In the genomic region with DNA sequence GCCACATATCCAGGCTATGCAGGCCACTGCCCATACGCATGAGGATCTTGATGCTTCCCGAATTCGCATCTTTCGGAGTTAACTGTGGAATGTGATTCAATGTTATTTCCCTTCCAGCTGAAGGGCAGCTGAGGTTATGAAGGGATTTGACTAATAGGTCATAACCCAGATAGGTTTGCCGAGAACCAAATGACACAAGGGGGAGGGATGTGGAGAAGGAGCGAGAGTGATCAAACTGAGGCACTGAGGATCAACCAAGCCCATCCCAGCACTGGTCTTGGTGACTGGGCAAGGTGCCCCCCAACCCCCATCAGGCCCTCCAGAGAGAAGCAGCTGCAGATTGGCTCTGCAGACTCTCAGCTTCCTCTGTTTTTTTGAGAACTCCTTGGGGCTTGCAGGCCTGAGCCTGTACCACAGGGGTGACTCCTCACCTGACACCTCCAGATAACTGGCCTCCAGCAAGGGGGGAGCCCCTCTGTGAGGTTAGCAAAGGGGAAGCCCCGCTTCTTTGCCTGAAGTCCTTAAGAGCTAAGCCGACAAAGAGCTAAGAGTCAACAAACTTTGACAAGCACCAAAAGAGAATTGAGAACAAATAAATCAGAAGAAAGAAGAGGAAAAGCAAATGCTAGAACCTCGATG, we compare ENCODE assay signal across 9 cellular contexts.
DNase-seq lines count a peak whose midpoint lies in the region; ATAC-seq and FAIRE-seq lines count a peak whose summit lies in the region.
"Had no signal": no experiment of that assay in that cellular context is flagged by ENCODE, and none has a peak within 500 bp of the region (broad histone marks: within the 10 kb centered on the region; RNA-seq: fewer than 3 reads in every experiment).

No MANE protein-coding gene starts in this region.

- FAIRE-seq in urothelium cell line (lab: Jason Lieb, UNC), result no peak

- peaks cover 2% of the 10 kb centered on the region for H3K4me1 Mint-ChIP-seq in activated CD8-positive, alpha-beta memory T cell treated with anti-CD3 and anti-CD28 coated beads, Interleukin-2, amount 10 ng/mL, durations not matched to agents 7 days and 5 days

- intact Hi-C loops in right cardiac atrium (cut with DNase I), result loop anchor here in 1 of 4 donors (10.0 kb wide), 1 partner anchor 57 kb away; no protein-coding TSS in a partner anchor

- H3K4me1 ChIP-seq in right cardiac atrium (ENCODE audit: control insufficient read depth, insufficient read depth, low read length), result peaks cover 16% of the 10 kb centered on the region

- no peaks in the 10 kb centered on the region for H3K9me3 ChIP-seq in right cardiac atrium (ENCODE audit: control insufficient read depth, low read length)

- ATAC-seq in GM21529 (IDR thresholded peaks at IDR 0.05; ENCODE audit: unreplicated experiment) (peak; percentile 76), right cardiac atrium (peak; percentile 35 to 57), GM21717 (IDR thresholded peaks at IDR 0.05; ENCODE audit: unreplicated experiment) (no peak), GM21723 (IDR thresholded peaks at IDR 0.05; ENCODE audit: unreplicated experiment) (no peak)
- ATAC-seq in activated CD8-positive, alpha-beta memory T cell treated with anti-CD3 and anti-CD28 coated beads, Interleukin-2, amount 10 ng/mL, durations not matched to agents 7 days and 5 days, result peak; percentile 51

- H3K4me3 ChIP-seq in right cardiac atrium (ENCODE audit: low read length), result peak overlapping the region; percentile 49

- 38% methylated on average over 9 of the region's 9 CpGs for WGBS in right cardiac atrium

- H3K27ac Mint-ChIP-seq in activated CD8-positive, alpha-beta memory T cell treated with anti-CD3 and anti-CD28 coated beads, Interleukin-2, amount 10 ng/mL, durations not matched to agents 7 days and 5 days, result no peak overlapping the region

- CTCF ChIA-PET in activated CD8-positive, alpha-beta memory T cell treated with anti-CD3 and anti-CD28 coated beads, Interleukin-2, amount 10 ng/mL, durations not matched to agents 7 days and 5 days (lab: Charles Lee), result no interaction called here

- H3K27me3 Mint-ChIP-seq in activated CD8-positive, alpha-beta memory T cell treated with anti-CD3 and anti-CD28 coated beads, Interleukin-2, amount 10 ng/mL, durations not matched to agents 7 days and 5 days, result peaks cover 39% of the 10 kb centered on the region

- H3K9me3 Mint-ChIP-seq in activated CD8-positive, alpha-beta memory T cell treated with anti-CD3 and anti-CD28 coated beads, Interleukin-2, amount 10 ng/mL, durations not matched to agents 7 days and 5 days (ENCODE audit: low read depth), result no peaks in the 10 kb centered on the region

- H3K27me3 ChIP-seq in right cardiac atrium (ENCODE audit: control insufficient read depth, insufficient read depth), result no peaks in the 10 kb centered on the region

- H3K27ac ChIP-seq in right cardiac atrium (ENCODE audit: low read length), result peak overlapping the region; percentile 89
- H3K27ac ChIP-seq: epithelial cell of prostate had no signal

- DNase-seq in activated CD8-positive, alpha-beta memory T cell treated with anti-CD3 and anti-CD28 coated beads, Interleukin-2, amount 10 ng/mL, durations not matched to agents 7 days and 5 days, result no peak
- DNase-seq in right cardiac atrium (peak in 1 of 3 donors; percentile 61), urothelium cell line (ENCODE audit: low spot score) (no peak), NCI-H1436 treated with DMSO at 0.1 percent for 48 hours (lab: John Stamatoyannopoulos, UW) (no peak)
- DNase-seq in stimulated activated CD8-positive, alpha-beta memory T cell treated with anti-CD3 and anti-CD28 coated beads, Interleukin-2, amount 100 ng/mL, for 48 hours (ENCODE audit: low read depth in 2 of 2), result peak; percentile 5 to 12

- H3K4me3 Mint-ChIP-seq in activated CD8-positive, alpha-beta memory T cell treated with anti-CD3 and anti-CD28 coated beads, Interleukin-2, amount 10 ng/mL, durations not matched to agents 7 days and 5 days, result no peak overlapping the region

- no peaks in the 10 kb centered on the region for H3K36me3 Mint-ChIP-seq in activated CD8-positive, alpha-beta memory T cell treated with anti-CD3 and anti-CD28 coated beads, Interleukin-2, amount 10 ng/mL, durations not matched to agents 7 days and 5 days

Comparison
In these comparisons a context has a peak if more than half of its experiments do, and no peak if none do; other contexts are left out.
1. ATAC-seq: peak in GM21529 (single experiment), activated CD8-positive, alpha-beta memory T cell treated with anti-CD3 and anti-CD28 coated beads, Interleukin-2, amount 10 ng/mL, durations not matched to agents 7 days and 5 days (single experiment) and right cardiac atrium (2 of 2); none in GM21717 (single experiment) and GM21723 (single experiment).
2. DNase-seq: peak in stimulated activated CD8-positive, alpha-beta memory T cell treated with anti-CD3 and anti-CD28 coated beads, Interleukin-2, amount 100 ng/mL, for 48 hours (2 of 2); none in activated CD8-positive, alpha-beta memory T cell treated with anti-CD3 and anti-CD28 coated beads, Interleukin-2, amount 10 ng/mL, durations not matched to agents 7 days and 5 days (single experiment), urothelium cell line (single experiment) and NCI-H1436 treated with DMSO at 0.1 percent for 48 hours (single experiment).